ENCODE assay signal across 31 cellular contexts in the genomic region with DNA sequence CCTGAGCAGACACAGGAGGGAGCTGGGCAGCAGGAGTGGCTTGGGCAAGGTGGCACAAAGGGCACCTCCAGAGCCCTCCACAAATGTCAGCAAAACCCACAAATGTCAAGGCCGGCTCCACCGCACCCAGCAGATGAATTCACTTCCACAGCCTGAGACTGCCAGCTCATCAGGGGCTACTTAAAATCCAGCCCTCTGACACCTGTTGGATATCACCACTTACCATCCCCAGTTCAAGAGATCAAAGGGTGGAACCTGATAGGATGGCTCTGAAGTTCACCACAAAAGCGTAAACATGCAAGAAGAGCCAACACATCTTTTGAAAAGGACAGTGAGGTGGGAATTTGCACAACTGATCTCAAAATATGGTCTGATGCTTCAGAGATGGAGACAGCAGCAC.
A peak's percentile ranks its signal among the peaks of the same experiment; 100 is the strongest.
DNase-seq lines count a peak whose midpoint lies in the region; ATAC-seq, FAIRE-seq and TF ChIP-seq lines count a peak whose summit lies in the region.
"Had no signal": no experiment of that assay in that cellular context is flagged by ENCODE, and none has a peak within 500 bp of the region (broad histone marks: within the 10 kb centered on the region; RNA-seq: fewer than 3 reads in every experiment).

No MANE protein-coding gene starts in this region.

- H3K27ac ChIP-seq in HEK293 (ENCODE audit: extremely low read depth, low read depth, low read length) (no peak overlapping the region), SJCRH30 (no peak overlapping the region), small intestine (ENCODE audit: low read depth in 1 of 2, low read length in 1 of 2) (no peak overlapping the region)
- H3K27ac ChIP-seq: body of pancreas, GM23248, psoas muscle, upper lobe of right lung had no signal

- no peaks in the 10 kb centered on the region for H3K9me3 ChIP-seq in HEK293 (ENCODE audit: control insufficient read depth, insufficient read depth, low read depth, low read length)
- H3K9me3 ChIP-seq in SJCRH30 (replicated peaks), result no peaks in the 10 kb centered on the region
- no peaks in the 10 kb centered on the region for H3K9me3 ChIP-seq in small intestine (ENCODE audit: control insufficient read depth, low read depth)
- no peaks in the 10 kb centered on the region for H3K9me3 ChIP-seq in mucosa of descending colon
- H3K9me3 ChIP-seq: body of pancreas, psoas muscle, upper lobe of right lung had no signal

- H3K27me3 Mint-ChIP-seq in activated CD4-positive, alpha-beta T cell treated with anti-CD3 and anti-CD28 coated beads, Interleukin-2, amount 10 ng/mL, durations not matched to agents 7 days and 5 days, result no peaks in the 10 kb centered on the region
- H3K27me3 Mint-ChIP-seq: activated B cell treated with CpG ODN at 0.5 μM for 24 hours; CD4-positive, CD25-positive, alpha-beta regulatory T cell had no signal

- no peaks in the 10 kb centered on the region for H3K9me3 Mint-ChIP-seq in activated CD4-positive, alpha-beta T cell treated with anti-CD3 and anti-CD28 coated beads, Interleukin-2, amount 10 ng/mL, durations not matched to agents 7 days and 5 days
- H3K9me3 Mint-ChIP-seq: activated B cell treated with CpG ODN at 0.5 μM for 24 hours; activated T-cell treated with anti-CD3 and anti-CD28 coated beads, Interleukin-2, amount 50 U/mL, for 72 hours; CD4-positive, CD25-positive, alpha-beta regulatory T cell; natural killer cell; stimulated activated effector memory CD8-positive, alpha-beta T cell treated with anti-CD3 and anti-CD28 coated beads, Interleukin-12 subunit alpha, Interleukin-12 subunit beta, amount 100 ng/mL, for 72 hours; T-helper 1 cell treated with Interleukin-12 subunit alpha and Interleukin-12 subunit beta and Interleukin-4 antibody, amounts not matched to agents 30 μg/mL and 1 μg/mL, for 36 hours had no signal

- CTCF ChIA-PET in activated CD4-positive, alpha-beta T cell treated with anti-CD3 and anti-CD28 coated beads, Interleukin-2, amount 10 ng/mL, durations not matched to agents 7 days and 5 days (lab: Charles Lee), result interaction anchor here (1.9 kb wide), 1 partner anchor 8 kb away, joined by 4 read pairs; no protein-coding TSS in a partner anchor
- CTCF ChIA-PET in HEK293 (lab: Yijun Ruan, JAX), result interaction anchor here (0.6 to 1.0 kb wide), 3 partner anchors 51 to 549 kb away, joined by 4 to 5 read pairs (median 4); no protein-coding TSS in a partner anchor

- peaks cover 36% of the 10 kb centered on the region for H3K4me1 Mint-ChIP-seq in activated CD4-positive, alpha-beta T cell treated with anti-CD3 and anti-CD28 coated beads, Interleukin-2, amount 10 ng/mL, durations not matched to agents 7 days and 5 days

- no peak for DNase-seq in activated CD4-positive, alpha-beta T cell treated with anti-CD3 and anti-CD28 coated beads, Interleukin-2, amount 10 ng/mL, durations not matched to agents 7 days and 5 days
- DNase-seq in activated CD4-positive, alpha-beta T cell treated with anti-CD3 and anti-CD28 coated beads, Interleukin-2, amount 50 U/mL, for 1 hour, result no peak
- DNase-seq in SJCRH30, result peak; percentile 37 to 63
- peak; percentile 61 for DNase-seq in small intestine
- no peak for DNase-seq in mucosa of descending colon
- DNase-seq in H4 (ENCODE audit: low spot score), result no peak
- DNase-seq: activated B cell treated with CpG ODN at 0.5 μM for 24 hours; activated naive CD4-positive, alpha-beta T cell; activated T-cell treated with anti-CD3 and anti-CD28 coated beads, Interleukin-2, amount 50 U/mL, for 72 hours; body of pancreas; dermis blood vessel endothelial cell; foreskin fibroblast; GM23248; head of caudate nucleus; Kasumi-1; MV-4-11; natural killer cell; NCI-H1436; NCI-H446 treated with DMSO at 0.1 percent for 48 hours; nucleus accumbens; upper lobe of right lung had no signal

- whole genome bisulfite sequencing in small intestine, 3 donors, result 17 to 71% (median 32%) methylated on average over 3 of the region's 3 CpGs

- FAIRE-seq in small intestine (lab: Jason Lieb, UNC), result no peak
- FAIRE-seq: D721Med, keratinocyte had no signal

- TF ChIP-seq CTCF in HEK293 (tag by site-specific recombination; IDR thresholded peaks at IDR 0.05) (no peak), mucosa of descending colon (IDR thresholded peaks at IDR 0.05) (no peak)

- H3K27me3 ChIP-seq in SJCRH30 (no peaks in the 10 kb centered on the region), small intestine (ENCODE audit: control insufficient read depth in 2 of 2, insufficient read depth in 2 of 2, low read length in 2 of 2) (no peaks in the 10 kb centered on the region)
- H3K27me3 ChIP-seq: body of pancreas, upper lobe of right lung had no signal

- no peaks in the 10 kb centered on the region for H3K36me3 ChIP-seq in HEK293 (ENCODE audit: control insufficient read depth in 2 of 2, insufficient read depth in 1 of 2, low read length in 2 of 2)
- H3K36me3 ChIP-seq in SJCRH30, result peaks cover 9% of the 10 kb centered on the region; the same call in 1 of the 2 replicates
- no peaks in the 10 kb centered on the region for H3K36me3 ChIP-seq in small intestine (ENCODE audit: control insufficient read depth in 2 of 2, insufficient read depth in 2 of 2, low read length in 2 of 2)
- no peaks in the 10 kb centered on the region for H3K36me3 ChIP-seq in mucosa of descending colon (ENCODE audit: low read depth)
- H3K36me3 ChIP-seq: upper lobe of right lung had no signal

- POLR2A ChIA-PET in activated CD4-positive, alpha-beta T cell treated with anti-CD3 and anti-CD28 coated beads, Interleukin-2, amount 10 ng/mL, durations not matched to agents 7 days and 5 days (lab: Charles Lee), result no interaction called here
- POLR2A ChIA-PET in HEK293 (lab: Yijun Ruan, JAX), result no interaction called here

- ATAC-seq in mucosa of descending colon, result no peak
- ATAC-seq in HG03139 (IDR thresholded peaks at IDR 0.05; ENCODE audit: unreplicated experiment), result no peak
- ATAC-seq: activated T-cell treated with anti-CD3 and anti-CD28 coated beads, Interleukin-2, amount 50 U/mL, for 72 hours; esophagus mucosa; natural killer cell; stimulated activated effector memory CD8-positive, alpha-beta T cell treated with anti-CD3 and anti-CD28 coated beads, Interleukin-12 subunit alpha, Interleukin-12 subunit beta, amount 100 ng/mL, for 72 hours; upper lobe of right lung had no signal

- H3K27ac Mint-ChIP-seq in activated CD4-positive, alpha-beta T cell treated with anti-CD3 and anti-CD28 coated beads, Interleukin-2, amount 10 ng/mL, durations not matched to agents 7 days and 5 days, result peak overlapping the region; percentile 13
- H3K27ac Mint-ChIP-seq: activated B cell treated with CpG ODN at 0.5 μM for 24 hours; activated T-cell treated with anti-CD3 and anti-CD28 coated beads, Interleukin-2, amount 50 U/mL, for 72 hours; natural killer cell; stimulated activated effector memory CD8-positive, alpha-beta T cell treated with anti-CD3 and anti-CD28 coated beads, Interleukin-12 subunit alpha, Interleukin-12 subunit beta, amount 100 ng/mL, for 72 hours; T-helper 1 cell treated with Interleukin-12 subunit alpha and Interleukin-12 subunit beta and Interleukin-4 antibody, amounts not matched to agents 30 μg/mL and 1 μg/mL, for 36 hours had no signal

- peaks cover 3% of the 10 kb centered on the region for H3K36me3 Mint-ChIP-seq in activated CD4-positive, alpha-beta T cell treated with anti-CD3 and anti-CD28 coated beads, Interleukin-2, amount 10 ng/mL, durations not matched to agents 7 days and 5 days (ENCODE audit: low read depth)
- H3K36me3 Mint-ChIP-seq: natural killer cell; stimulated activated effector memory CD8-positive, alpha-beta T cell treated with anti-CD3 and anti-CD28 coated beads, Interleukin-12 subunit alpha, Interleukin-12 subunit beta, amount 100 ng/mL, for 72 hours had no signal

- intact Hi-C loops in mucosa of descending colon (cut with DNase I, micrococcal nuclease), result no loop called here

- H3K4me3 ChIP-seq in HEK293 (ENCODE audit: low read depth, low read length) (no peak overlapping the region), SJCRH30 (no peak overlapping the region), small intestine (ENCODE audit: low read depth in 1 of 2, low read length in 2 of 2) (no peak overlapping the region), mucosa of descending colon (no peak overlapping the region)
- H3K4me3 ChIP-seq: body of pancreas, GM23248, lung, psoas muscle, upper lobe of right lung had no signal

- no peak overlapping the region for H3K4me3 Mint-ChIP-seq in activated CD4-positive, alpha-beta T cell treated with anti-CD3 and anti-CD28 coated beads, Interleukin-2, amount 10 ng/mL, durations not matched to agents 7 days and 5 days
- H3K4me3 Mint-ChIP-seq: activated B cell treated with CpG ODN at 0.5 μM for 24 hours; activated T-cell treated with anti-CD3 and anti-CD28 coated beads, Interleukin-2, amount 50 U/mL, for 72 hours; natural killer cell; stimulated activated effector memory CD8-positive, alpha-beta T cell treated with anti-CD3 and anti-CD28 coated beads, Interleukin-12 subunit alpha, Interleukin-12 subunit beta, amount 100 ng/mL, for 72 hours; T-helper 1 cell treated with Interleukin-12 subunit alpha and Interleukin-12 subunit beta and Interleukin-4 antibody, amounts not matched to agents 30 μg/mL and 1 μg/mL, for 36 hours had no signal

- H3K4me1 ChIP-seq in HEK293 (ENCODE audit: control insufficient read depth, insufficient read depth, low read length), result peaks cover 17% of the 10 kb centered on the region; the same call in 1 of the 2 replicates
- H3K4me1 ChIP-seq in SJCRH30, result peaks cover 28% of the 10 kb centered on the region
- peaks cover 0 to 2% of the 10 kb centered on the region in 2 donors for H3K4me1 ChIP-seq in small intestine (ENCODE audit: control insufficient read depth in 2 of 2, insufficient read depth in 1 of 2, low read depth in 1 of 2, low read length in 1 of 2)
- H3K4me1 ChIP-seq in mucosa of descending colon (ENCODE audit: low read depth), result peaks cover 28% of the 10 kb centered on the region

TF ChIP-seq in HEK293, 187 proteins besides CTCF, POLR2A, EP300 and RAD21:
- TF ChIP-seq SCRT2 (tag by site-specific recombination; IDR thresholded peaks at IDR 0.05), result peak; percentile 53
- TF ChIP-seq YY2 (tag by site-specific recombination; IDR thresholded peaks at IDR 0.05), result no peak
- TF ChIP-seq ZNF76 (tag by site-specific recombination; IDR thresholded peaks at IDR 0.05; ENCODE audit: borderline replicate concordance, low read depth), result no peak
- no peak for TF ChIP-seq ZNF529 (tag by site-specific recombination; IDR thresholded peaks at IDR 0.05; ENCODE audit: insufficient replicate concordance)

Comparison
In these comparisons a context has a peak if more than half of its experiments do, and no peak if none do; other contexts are left out.
1. DNase-seq: peak in SJCRH30 (2 of 2) and small intestine (single experiment); none in activated CD4-positive, alpha-beta T cell treated with anti-CD3 and anti-CD28 coated beads, Interleukin-2, amount 10 ng/mL, durations not matched to agents 7 days and 5 days (single experiment), activated CD4-positive, alpha-beta T cell treated with anti-CD3 and anti-CD28 coated beads, Interleukin-2, amount 50 U/mL, for 1 hour (single experiment), mucosa of descending colon (0 of 3) and H4 (single experiment).